Comparison of ENCODE assay signal across 20 cellular contexts in genomic region chr6:98958791-98959190, GRCh38. TPM values are rescaled to one million over a fixed set of nuclear protein-coding genes. Genes with fewer than 3 reads are reported as not detected.
A peak's percentile ranks its signal among the peaks of the same experiment; 100 is the strongest.
DNase-seq lines count a peak whose midpoint lies in the region; ATAC-seq, FAIRE-seq and TF ChIP-seq lines count a peak whose summit lies in the region.
"Had no signal": no experiment of that assay in that cellular context is flagged by ENCODE, and none has a peak within 500 bp of the region (broad histone marks: within the 10 kb centered on the region; RNA-seq: fewer than 3 reads in every experiment).

No MANE protein-coding gene starts in this region.

- H3K9me2 ChIP-seq in GM23338 (ENCODE audit: insufficient read depth) = no peaks in the 10 kb centered on the region

- no peaks in the 10 kb centered on the region for H3K79me2 ChIP-seq in GM23338 (replicated peaks; ENCODE audit: insufficient read depth)

- no peak for FAIRE-seq in bronchial epithelial cell (lab: Jason Lieb, UNC)
- FAIRE-seq: G401.6, GM12891 had no signal

- peak overlapping the region; percentile 44; the same call in 1 of the 2 replicates for H2AFZ ChIP-seq in GM23338

- H3K4me3 ChIP-seq in GM23338 (no peak overlapping the region), bronchial epithelial cell (ENCODE audit: low read depth, low read length) (no peak overlapping the region)
- H3K4me3 ChIP-seq: BLaER1 had no signal

- H3K27me3 Mint-ChIP-seq in GM23338 (ENCODE audit: insufficient read depth, low read depth, poor library complexity) = no peaks in the 10 kb centered on the region

- no peaks in the 10 kb centered on the region for H3F3A ChIP-seq in GM23338 (replicated peaks; ENCODE audit: low read depth)

- no peak overlapping the region for H3K27ac Mint-ChIP-seq in GM23338
- H3K27ac Mint-ChIP-seq: CD14-positive monocyte; CD8-positive, alpha-beta T cell; HFFc6 had no signal

- ATAC-seq in GM23338 (no peak), foreskin keratinocyte (no peak)
- ATAC-seq: CD8-positive, alpha-beta T cell; HCT116 had no signal

- no peaks in the 10 kb centered on the region for H3K9me3 Mint-ChIP-seq in GM23338
- H3K9me3 Mint-ChIP-seq: CD8-positive, alpha-beta T cell; HFFc6 had no signal

- no peaks in the 10 kb centered on the region for H3K36me3 ChIP-seq in GM23338 (ENCODE audit: insufficient read depth)
- no peaks in the 10 kb centered on the region for H3K36me3 ChIP-seq in bronchial epithelial cell (ENCODE audit: control insufficient read depth, insufficient read depth, low read length)
- H3K36me3 ChIP-seq: BLaER1 had no signal

- no peak overlapping the region for H3K4me2 ChIP-seq in GM23338
- H3K4me2 ChIP-seq: BLaER1 had no signal

- H3K27me3 ChIP-seq in GM23338 (ENCODE audit: insufficient read depth) (no peaks in the 10 kb centered on the region), bronchial epithelial cell (ENCODE audit: control insufficient read depth, insufficient read depth, low read length) (no peaks in the 10 kb centered on the region), foreskin keratinocyte (peaks cover 8% of the 10 kb centered on the region)
- H3K27me3 ChIP-seq: BLaER1 had no signal

- no peak for DNase-seq in GM23338 (ENCODE audit: low spot score)
- DNase-seq in bronchial epithelial cell (ENCODE audit: low read depth) = peak; percentile 54
- peak; percentile 19 to 52 for DNase-seq in foreskin keratinocyte
- DNase-seq in renal cortical epithelial cell (ENCODE audit: low read depth) = peak; percentile 57
- DNase-seq in activated T-cell treated with anti-CD3 and anti-CD28 coated beads for 4 hours = no peak
- DNase-seq in DMS79 (lab: John Stamatoyannopoulos, UW) = no peak
- no peak for DNase-seq in CD1c-positive myeloid dendritic cell (ENCODE audit: extremely low spot score)
- no peak for DNase-seq in NCI-H774 (lab: John Stamatoyannopoulos, UW)
- DNase-seq: Calu3; CD8-positive, alpha-beta T cell; DMS53; GOT3; H7; HFFc6 had no signal

- H3K4me1 ChIP-seq in GM23338 (ENCODE audit: insufficient read depth) (no peaks in the 10 kb centered on the region), foreskin keratinocyte (no peaks in the 10 kb centered on the region)
- H3K4me1 ChIP-seq: BLaER1 had no signal

- H3K27ac ChIP-seq in GM23338 (ENCODE audit: low read depth) (no peak overlapping the region), foreskin keratinocyte (no peak overlapping the region)
- H3K27ac ChIP-seq: 22Rv1, BLaER1 had no signal

- no peaks in the 10 kb centered on the region for H3K4me1 Mint-ChIP-seq in GM23338
- H3K4me1 Mint-ChIP-seq: CD14-positive monocyte had no signal

- no peaks in the 10 kb centered on the region for H4K20me1 ChIP-seq in GM23338 (replicated peaks; ENCODE audit: insufficient read depth)
- H4K20me1 ChIP-seq: BLaER1 had no signal

- no peaks in the 10 kb centered on the region for H3K36me3 Mint-ChIP-seq in GM23338 (ENCODE audit: low read depth)
- H3K36me3 Mint-ChIP-seq: CD14-positive monocyte; CD8-positive, alpha-beta T cell had no signal

- no peak for TF ChIP-seq CTCF in GM23338 (conservative IDR thresholded peaks at IDR 0.05; ENCODE audit: low read depth in 2 of 2)
- no peak for TF ChIP-seq CTCF in bronchial epithelial cell (IDR thresholded peaks at IDR 0.05; ENCODE audit: insufficient read depth, low read length, severe bottlenecking)
- TF ChIP-seq CTCF in foreskin keratinocyte (conservative IDR thresholded peaks at IDR 0.05) = no peak

- no peak overlapping the region for H3K4me3 Mint-ChIP-seq in GM23338
- H3K4me3 Mint-ChIP-seq: CD14-positive monocyte; CD8-positive, alpha-beta T cell; HFFc6 had no signal

TF ChIP-seq in GM23338, 12 proteins besides CTCF, POLR2A, EP300 and RAD21 (continues in another document):
- TF ChIP-seq ETS1 (IDR thresholded peaks at IDR 0.05) (no peak), ZNF114 (CRISPR knock-in tag; IDR thresholded peaks at IDR 0.05) (no peak), REST (IDR thresholded peaks at IDR 0.05; ENCODE audit: unreplicated experiment) (no peak), POLR2AphosphoS5 (IDR thresholded peaks at IDR 0.05; ENCODE audit: low read depth) (no peak), JUNB (IDR thresholded peaks at IDR 0.05; ENCODE audit: unreplicated experiment) (no peak)

RNA-seq across cellular contexts. Expression of gene FBXL4, which starts 11.0 kb away (rescaled TPM):
- total RNA-seq in GM23338 (2014; rRNA removed; shearing (Covaris generic)) = 16.9 and 23.4 TPM in 2 replicates
- polyA plus RNA-seq in GM23338 (2016; fragmentation: Nextera tagmentation; extraction: Ambion mirVana) (6.8 and 8.5 TPM in 2 replicates), foreskin keratinocyte (4.2 and 4.7 TPM in 2 replicates)
- total RNA-seq in bronchial epithelial cell (9.7 and 12.9 TPM in 2 replicates), foreskin keratinocyte (14.4 and 15.2 TPM in 2 replicates), renal cortical epithelial cell (20.0 and 39.4 TPM in 2 replicates)

Comparison
In these comparisons a context has a peak if more than half of its experiments do, and no peak if none do; other contexts are left out.
1. DNase-seq: peak in bronchial epithelial cell (single experiment), foreskin keratinocyte (2 of 2) and renal cortical epithelial cell (single experiment); none in GM23338 (single experiment), activated T-cell treated with anti-CD3 and anti-CD28 coated beads for 4 hours (single experiment), DMS79 (single experiment), CD1c-positive myeloid dendritic cell (single experiment) and NCI-H774 (single experiment).